25 cellular contexts compared by ENCODE assay signal in the genomic region with DNA sequence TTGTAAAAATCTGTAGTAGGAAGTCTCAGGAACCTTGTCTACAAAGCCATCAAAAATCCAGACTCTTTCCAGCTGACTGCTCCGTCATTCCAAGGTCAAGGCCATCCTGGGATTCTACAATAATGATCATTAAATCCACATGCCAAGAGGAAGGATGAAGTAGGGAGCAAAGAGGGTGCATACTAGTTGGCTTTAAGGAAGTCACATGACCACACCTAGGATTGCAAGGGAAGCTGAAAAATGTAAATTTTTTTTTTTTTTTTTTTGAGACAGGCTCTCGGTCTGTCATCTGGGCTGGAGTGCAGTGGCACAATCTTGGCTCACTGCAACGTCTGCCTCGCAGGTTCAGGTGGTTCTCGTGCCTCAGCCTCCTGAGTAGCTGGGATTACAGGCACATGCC.
"Had no signal": no experiment of that assay in that cellular context is flagged by ENCODE, and none has a peak within 500 bp of the region (broad histone marks: within the 10 kb centered on the region; RNA-seq: fewer than 3 reads in every experiment).

No MANE protein-coding gene starts in this region.

- H3K9me3 ChIP-seq: adrenal gland, ascending aorta, esophagus squamous epithelium, gastrocnemius medialis, stomach, suprapubic skin, tibial nerve had no signal

- H3K9ac ChIP-seq: neural progenitor cell had no signal

- H3K4me1 Mint-ChIP-seq: activated T-helper 17 cell treated with anti-CD3 and anti-CD28 coated beads, Interleukin-2, amount 50 U/mL, for 72 hours; mesothelial cell of epicardium; naive thymus-derived CD8-positive, alpha-beta T cell; neural progenitor cell; WTC11 had no signal

- FAIRE-seq: small intestine had no signal

- H3K27ac ChIP-seq: adrenal gland, ascending aorta, brain microvascular endothelial cell, esophagus squamous epithelium, gastrocnemius medialis, neural progenitor cell, stomach, suprapubic skin, tibial nerve had no signal

- H3K4me1 ChIP-seq: ascending aorta, esophagus squamous epithelium, gastrocnemius medialis, neural progenitor cell, stomach, suprapubic skin, tibial nerve had no signal

- H3K27me3 Mint-ChIP-seq: effector memory CD8-positive, alpha-beta T cell; stimulated activated memory B cell treated with anti-CD40 and anti-IgM and Interleukin-4, amounts not matched to agents 10 μg/mL and 1 μg/mL and 100 μg/mL, for 72 hours had no signal

- H3K36me3 ChIP-seq: adrenal gland, ascending aorta, brain microvascular endothelial cell, esophagus squamous epithelium, gastrocnemius medialis, neural progenitor cell, stomach, suprapubic skin, tibial nerve had no signal

- ATAC-seq: activated T-helper 17 cell treated with anti-CD3 and anti-CD28 coated beads, Interleukin-2, amount 50 U/mL, for 72 hours; effector memory CD8-positive, alpha-beta T cell; gastrocnemius medialis; left ventricle myocardium superior; naive thymus-derived CD8-positive, alpha-beta T cell; sciatic nerve; stimulated activated memory B cell treated with anti-CD40 and anti-IgM and Interleukin-4, amounts not matched to agents 10 μg/mL and 1 μg/mL and 100 μg/mL, for 72 hours; WTC11 had no signal

- H3K9me3 Mint-ChIP-seq: activated T-helper 17 cell treated with anti-CD3 and anti-CD28 coated beads, Interleukin-2, amount 50 U/mL, for 72 hours; effector memory CD8-positive, alpha-beta T cell; mesothelial cell of epicardium; naive thymus-derived CD8-positive, alpha-beta T cell; neural progenitor cell; stimulated activated memory B cell treated with anti-CD40 and anti-IgM and Interleukin-4, amounts not matched to agents 10 μg/mL and 1 μg/mL and 100 μg/mL, for 72 hours; WTC11 had no signal

- H3K27ac Mint-ChIP-seq: activated naive CD8-positive, alpha-beta T cell; activated T-helper 17 cell treated with anti-CD3 and anti-CD28 coated beads, Interleukin-2, amount 50 U/mL, for 72 hours; effector memory CD8-positive, alpha-beta T cell; mesothelial cell of epicardium; naive thymus-derived CD8-positive, alpha-beta T cell; neural progenitor cell; stimulated activated memory B cell treated with anti-CD40 and anti-IgM and Interleukin-4, amounts not matched to agents 10 μg/mL and 1 μg/mL and 100 μg/mL, for 72 hours; WTC11 had no signal

- H3K4me2 ChIP-seq: neural progenitor cell had no signal

- H3K4me3 ChIP-seq: adrenal gland, ascending aorta, esophagus squamous epithelium, gastrocnemius medialis, neural progenitor cell, stomach, suprapubic skin, tibial nerve had no signal

- DNase-seq: activated T-cell treated with anti-CD3 and anti-CD28 coated beads, Interleukin-2, amount 50 U/mL, for 1 hour; adrenal gland; brain microvascular endothelial cell; caudate nucleus; effector memory CD8-positive, alpha-beta T cell; esophagus squamous epithelium; gastrocnemius medialis; hippocampal formation; left ventricle myocardium superior; mammary epithelial cell; naive thymus-derived CD8-positive, alpha-beta T cell; posterior cingulate gyrus; small intestine; stimulated activated CD4-positive, alpha-beta T cell treated with anti-CD3 and anti-CD28 coated beads, Interleukin-2, amount 100 ng/mL, for 24 hours; stomach had no signal

- H2AFZ ChIP-seq: neural progenitor cell had no signal

- H3K4me3 Mint-ChIP-seq: activated naive CD8-positive, alpha-beta T cell; activated T-helper 17 cell treated with anti-CD3 and anti-CD28 coated beads, Interleukin-2, amount 50 U/mL, for 72 hours; effector memory CD8-positive, alpha-beta T cell; mesothelial cell of epicardium; naive thymus-derived CD8-positive, alpha-beta T cell; neural progenitor cell; stimulated activated memory B cell treated with anti-CD40 and anti-IgM and Interleukin-4, amounts not matched to agents 10 μg/mL and 1 μg/mL and 100 μg/mL, for 72 hours; WTC11 had no signal

- H3K27me3 ChIP-seq: adrenal gland, ascending aorta, brain microvascular endothelial cell, esophagus squamous epithelium, gastrocnemius medialis, neural progenitor cell, stomach, suprapubic skin, tibial nerve had no signal

- H3K36me3 Mint-ChIP-seq: mesothelial cell of epicardium; naive thymus-derived CD8-positive, alpha-beta T cell; neural progenitor cell; stimulated activated memory B cell treated with anti-CD40 and anti-IgM and Interleukin-4, amounts not matched to agents 10 μg/mL and 1 μg/mL and 100 μg/mL, for 72 hours; WTC11 had no signal
